Comparison of ENCODE assay signal across 8 cellular contexts in genomic region chr17:76716146-76716833, GRCh38. TPM values are rescaled to one million over a fixed set of nuclear protein-coding genes. Genes with fewer than 3 reads are reported as not detected.
DNase-seq lines count a peak whose midpoint lies in the region; ATAC-seq and TF ChIP-seq lines count a peak whose summit lies in the region.

No MANE protein-coding gene starts in this region.

- H3K36me3 Mint-ChIP-seq in CD14-positive monocyte = peaks cover 63 to 83% of the 10 kb centered on the region in 2 donors
- H3K36me3 Mint-ChIP-seq in activated naive CD4-positive, alpha-beta T cell treated with anti-CD3 and anti-CD28 coated beads, Interleukin-2, amount 50 U/mL, for 72 hours = peaks cover 20 to 21% of the 10 kb centered on the region in 2 donors
- peaks cover 93% of the 10 kb centered on the region for H3K36me3 Mint-ChIP-seq in stimulated activated effector memory CD8-positive, alpha-beta T cell treated with anti-CD3 and anti-CD28 coated beads, Interleukin-12 subunit alpha, Interleukin-12 subunit beta, amount 100 ng/mL, for 72 hours

- intact Hi-C loops in CD14-positive monocyte (cut with micrococcal nuclease) = loop anchor here in 1 of 2 donors (1.0 to 10.0 kb wide), 2 partner anchors 9 to 211 kb away; partner anchors contain the start of gene RHBDF2

- H3K27ac ChIP-seq in right atrium auricular region = peak overlapping the region; percentile 78 to 79

- TF ChIP-seq CTCF in CD14-positive monocyte (IDR thresholded peaks at IDR 0.05) (no peak), right atrium auricular region (IDR thresholded peaks at IDR 0.05) (no peak)

- H3K36me3 ChIP-seq in right atrium auricular region = peaks cover 79% of the 10 kb centered on the region

- H3K4me3 Mint-ChIP-seq in CD14-positive monocyte = peak overlapping the region; percentile 48 to 61
- peak overlapping the region; percentile 62 for H3K4me3 Mint-ChIP-seq in stimulated activated effector memory CD8-positive, alpha-beta T cell treated with anti-CD3 and anti-CD28 coated beads, Interleukin-12 subunit alpha, Interleukin-12 subunit beta, amount 100 ng/mL, for 72 hours

- H3K27me3 Mint-ChIP-seq in CD14-positive monocyte (ENCODE audit: low read depth in 3 of 3) = peaks cover 3 to 10% (median 6%) of the 10 kb centered on the region in 3 donors

- H3K9me3 Mint-ChIP-seq in CD14-positive monocyte = peaks cover 0 to 2% (median 0%) of the 10 kb centered on the region in 7 donors
- no peaks in the 10 kb centered on the region for H3K9me3 Mint-ChIP-seq in activated naive CD4-positive, alpha-beta T cell treated with anti-CD3 and anti-CD28 coated beads, Interleukin-2, amount 50 U/mL, for 72 hours
- H3K9me3 Mint-ChIP-seq in stimulated activated effector memory CD8-positive, alpha-beta T cell treated with anti-CD3 and anti-CD28 coated beads, Interleukin-12 subunit alpha, Interleukin-12 subunit beta, amount 100 ng/mL, for 72 hours = no peaks in the 10 kb centered on the region

- DNase-seq in CD14-positive monocyte (ENCODE audit: low spot score) (peak; percentile 95), NOMO-1 (lab: John Stamatoyannopoulos, UW; ENCODE audit: unreplicated experiment in 2 of 2) (peak; percentile 92 to 99), right atrium auricular region (ENCODE audit: low spot score) (peak; percentile 95), OCI-M2 (lab: John Stamatoyannopoulos, UW; ENCODE audit: unreplicated experiment) (no peak)
- peak in 1 of 2 donors; percentile 74 for DNase-seq in activated naive CD4-positive, alpha-beta T cell treated with anti-CD3 and anti-CD28 coated beads, Interleukin-2, amount 50 U/mL, for 72 hours (ENCODE audit: low spot score in 2 of 2)
- peak; percentile 46 to 87 for DNase-seq in stimulated activated effector memory CD8-positive, alpha-beta T cell treated with anti-CD3 and anti-CD28 coated beads, Interleukin-12 subunit alpha, Interleukin-12 subunit beta, amount 100 ng/mL, for 72 hours (ENCODE audit: low spot score in 2 of 2)

- H3K4me3 ChIP-seq in right atrium auricular region = no peak overlapping the region

- H3K27me3 ChIP-seq in right atrium auricular region = no peaks in the 10 kb centered on the region

- peaks cover 30% of the 10 kb centered on the region for H3K4me1 Mint-ChIP-seq in CD14-positive monocyte
- H3K4me1 Mint-ChIP-seq in stimulated activated effector memory CD8-positive, alpha-beta T cell treated with anti-CD3 and anti-CD28 coated beads, Interleukin-12 subunit alpha, Interleukin-12 subunit beta, amount 100 ng/mL, for 72 hours = peaks cover 56% of the 10 kb centered on the region

- peak overlapping the region; percentile 94 to 98 (median 96) for H3K27ac Mint-ChIP-seq in CD14-positive monocyte
- H3K27ac Mint-ChIP-seq in activated naive CD4-positive, alpha-beta T cell treated with anti-CD3 and anti-CD28 coated beads, Interleukin-2, amount 50 U/mL, for 72 hours = peak overlapping the region; percentile 84 to 86
- H3K27ac Mint-ChIP-seq in stimulated activated effector memory CD8-positive, alpha-beta T cell treated with anti-CD3 and anti-CD28 coated beads, Interleukin-12 subunit alpha, Interleukin-12 subunit beta, amount 100 ng/mL, for 72 hours = peak overlapping the region; percentile 87

- ATAC-seq in activated naive CD4-positive, alpha-beta T cell treated with anti-CD3 and anti-CD28 coated beads, Interleukin-2, amount 50 U/mL, for 72 hours = peak; percentile 91 to 94
- peak; percentile 97 for ATAC-seq in stimulated activated effector memory CD8-positive, alpha-beta T cell treated with anti-CD3 and anti-CD28 coated beads, Interleukin-12 subunit alpha, Interleukin-12 subunit beta, amount 100 ng/mL, for 72 hours
- no peak for ATAC-seq in HG02623 (IDR thresholded peaks at IDR 0.05; ENCODE audit: unreplicated experiment)
- ATAC-seq in HG02870 (IDR thresholded peaks at IDR 0.05; ENCODE audit: unreplicated experiment) = no peak

- peaks cover 0 to 53% of the 10 kb centered on the region in 2 donors for H3K4me1 ChIP-seq in right atrium auricular region

- no peaks in the 10 kb centered on the region for H3K9me3 ChIP-seq in right atrium auricular region

RNA-seq across cellular contexts. Expression of gene MXRA7, which starts 5.5 kb away (rescaled TPM):
- polyA plus RNA-seq in CD14-positive monocyte = under 1 TPM; 0.30 to 0.81 TPM
- 1 to 10 TPM; 4.8 to 9.1 TPM for total RNA-seq in activated naive CD4-positive, alpha-beta T cell treated with anti-CD3 and anti-CD28 coated beads, Interleukin-2, amount 50 U/mL, for 72 hours
- 100 to 1,000 TPM; 440 to 644 TPM for total RNA-seq in right atrium auricular region

RNA-seq across cellular contexts. Expression of gene JMJD6, which starts 10.1 kb away (rescaled TPM):
- 10 to 100 TPM; 24.6 to 26.2 TPM for polyA plus RNA-seq in CD14-positive monocyte
- total RNA-seq in activated naive CD4-positive, alpha-beta T cell treated with anti-CD3 and anti-CD28 coated beads, Interleukin-2, amount 50 U/mL, for 72 hours = 10 to 100 TPM; 82.3 to 91.0 TPM
- total RNA-seq in right atrium auricular region = 10 to 100 TPM; 35.0 to 37.4 TPM

RNA-seq across cellular contexts. Expression of gene METTL23, which starts 10.3 kb away (rescaled TPM):
- 10 to 100 TPM; 56.5 to 71.3 TPM for polyA plus RNA-seq in CD14-positive monocyte
- total RNA-seq in activated naive CD4-positive, alpha-beta T cell treated with anti-CD3 and anti-CD28 coated beads, Interleukin-2, amount 50 U/mL, for 72 hours = 10 to 100 TPM; 13.9 to 30.0 TPM
- 10 to 100 TPM; 22.6 to 26.8 TPM for total RNA-seq in right atrium auricular region

RNA-seq across cellular contexts. Expression of gene SRSF2, which starts 20.8 kb away (rescaled TPM):
- 100 to 1,000 TPM; 124 to 125 TPM for polyA plus RNA-seq in CD14-positive monocyte
- 100 to 1,000 TPM; 242 to 351 TPM for total RNA-seq in activated naive CD4-positive, alpha-beta T cell treated with anti-CD3 and anti-CD28 coated beads, Interleukin-2, amount 50 U/mL, for 72 hours
- 100 to 1,000 TPM in 1 of 2 donors, 10 to 100 TPM in 1; 78.3 to 135 TPM for total RNA-seq in right atrium auricular region

RNA-seq across cellular contexts. Expression of gene MFSD11, which starts 21.6 kb away (rescaled TPM):
- 10 to 100 TPM; 23.8 to 24.8 TPM for polyA plus RNA-seq in CD14-positive monocyte
- 10 to 100 TPM; 23.2 to 24.1 TPM for total RNA-seq in activated naive CD4-positive, alpha-beta T cell treated with anti-CD3 and anti-CD28 coated beads, Interleukin-2, amount 50 U/mL, for 72 hours
- 10 to 100 TPM; 24.8 to 29.3 TPM for total RNA-seq in right atrium auricular region

Comparison
In these comparisons a context has a peak if more than half of its experiments do, and no peak if none do; other contexts are left out.
1. ATAC-seq: peak in activated naive CD4-positive, alpha-beta T cell treated with anti-CD3 and anti-CD28 coated beads, Interleukin-2, amount 50 U/mL, for 72 hours (2 of 2) and stimulated activated effector memory CD8-positive, alpha-beta T cell treated with anti-CD3 and anti-CD28 coated beads, Interleukin-12 subunit alpha, Interleukin-12 subunit beta, amount 100 ng/mL, for 72 hours (single experiment); none in HG02623 (single experiment) and HG02870 (single experiment).
2. RNA of gene MXRA7, which starts 5.5 kb away (total RNA-seq): 440 to 644 TPM in right atrium auricular region; 4.8 to 9.1 TPM in activated naive CD4-positive, alpha-beta T cell treated with anti-CD3 and anti-CD28 coated beads, Interleukin-2, amount 50 U/mL, for 72 hours; every median in the first group is over 10 times any median in the second.
3. Peak in every context shown above with its lines, with median percentiles within 50 percentile points of each other: H3K27ac Mint-ChIP-seq.